Comparison of ENCODE assay signal across 12 cellular contexts in genomic region chr6:31113861-31114539, GRCh38. TPM values are rescaled to one million over a fixed set of nuclear protein-coding genes. Genes with fewer than 3 reads are reported as not detected.
A peak's percentile ranks its signal among the peaks of the same experiment; 100 is the strongest.
DNase-seq lines count a peak whose midpoint lies in the region; ATAC-seq and TF ChIP-seq lines count a peak whose summit lies in the region.
"Had no signal": no experiment of that assay in that cellular context is flagged by ENCODE, and none has a peak within 500 bp of the region (broad histone marks: within the 10 kb centered on the region; RNA-seq: fewer than 3 reads in every experiment).

No MANE protein-coding gene starts in this region.

- 46% methylated on average over 7 of the region's 7 CpGs for WGBS in suprapubic skin
- no CpG with 5 or more reads among the region's 7 CpGs for WGBS in right lobe of liver (ENCODE audit: insufficient coverage, low coverage, low lambda C conversion rate, missing lambda C conversion rate)

- H3K9ac ChIP-seq in iPS-20b (ENCODE audit: low read depth, low read length): no peak overlapping the region

- TF ChIP-seq CTCF in brain (conservative IDR thresholded peaks at IDR 0.05): no peak
- no peak for TF ChIP-seq CTCF in suprapubic skin (IDR thresholded peaks at IDR 0.05)
- TF ChIP-seq CTCF in right lobe of liver (IDR thresholded peaks at IDR 0.05): no peak

- H3K4me1 ChIP-seq in iPS-20b (ENCODE audit: insufficient read depth, low read length) (peaks cover 26% of the 10 kb centered on the region), suprapubic skin (peaks cover 51% of the 10 kb centered on the region), right lobe of liver (no peaks in the 10 kb centered on the region)

- H3K4me3 ChIP-seq in H7 (ENCODE audit: insufficient read depth, low read depth, low read length) (no peak overlapping the region), iPS-20b (ENCODE audit: low read length) (peak overlapping the region; percentile 26; the same call in 1 of the 2 replicates), suprapubic skin (no peak overlapping the region), right lobe of liver (no peak overlapping the region)

- no peak for TF ChIP-seq EP300 in suprapubic skin (IDR thresholded peaks at IDR 0.05)

- ATAC-seq in right lobe of liver (no peak), HG02763 (IDR thresholded peaks at IDR 0.05; ENCODE audit: unreplicated experiment) (no peak)

- no peaks in the 10 kb centered on the region for H3K36me3 Mint-ChIP-seq in brain

- H3K36me3 ChIP-seq in H7 (replicated peaks; ENCODE audit: control insufficient read depth, insufficient read depth, low read length) (no peaks in the 10 kb centered on the region), iPS-20b (ENCODE audit: insufficient read depth, low read depth, low read length) (no peaks in the 10 kb centered on the region), suprapubic skin (no peaks in the 10 kb centered on the region), right lobe of liver (no peaks in the 10 kb centered on the region)

- H3K27me3 Mint-ChIP-seq in brain: peaks cover 42% of the 10 kb centered on the region

- intact Hi-C loops in right lobe of liver (cut with DNase I): no loop called here

- peaks cover 6% of the 10 kb centered on the region; the same call in 1 of the 2 replicates for H3K27me3 ChIP-seq in H7 (ENCODE audit: control insufficient read depth, insufficient read depth, low read length)
- peaks cover 23% of the 10 kb centered on the region for H3K27me3 ChIP-seq in iPS-20b (ENCODE audit: insufficient read depth, low read length)
- H3K27me3 ChIP-seq in suprapubic skin: no peaks in the 10 kb centered on the region
- H3K27me3 ChIP-seq in right lobe of liver: no peaks in the 10 kb centered on the region

- H3K27ac Mint-ChIP-seq in brain: peak overlapping the region; percentile 24 to 96 (median 88)

- peaks cover 0 to 2% (median 0%) of the 10 kb centered on the region in 5 experiments for H3K9me3 Mint-ChIP-seq in brain

- peaks cover 19% of the 10 kb centered on the region for H3K4me1 Mint-ChIP-seq in brain

- peak overlapping the region in 1 of 5 experiments; percentile 75 for H3K4me3 Mint-ChIP-seq in brain

- TF ChIP-seq POLR2A in suprapubic skin (IDR thresholded peaks at IDR 0.05) (no peak), right lobe of liver (IDR thresholded peaks at IDR 0.05) (no peak)

- no peak overlapping the region for H3K27ac ChIP-seq in iPS-20b (ENCODE audit: low read length)
- peak overlapping the region; percentile 87 for H3K27ac ChIP-seq in suprapubic skin
- no peak overlapping the region for H3K27ac ChIP-seq in right lobe of liver

- DNase-seq in H7: peak; percentile 61
- DNase-seq in suprapubic skin (ENCODE audit: low spot score in 2 of 2): no peak
- DNase-seq in right lobe of liver: no peak
- DNase-seq in NCI-H82 (lab: John Stamatoyannopoulos, UW): no peak
- DNase-seq in inferior parietal cortex (ENCODE audit: extremely low spot score): no peak
- DNase-seq: NCI-H1092, SHP77 had no signal

- H3K9me3 ChIP-seq in iPS-20b (ENCODE audit: insufficient read depth, low read depth, low read length) (no peaks in the 10 kb centered on the region), suprapubic skin (no peaks in the 10 kb centered on the region), right lobe of liver (no peaks in the 10 kb centered on the region)

RNA-seq across cellular contexts. Expression of gene PSORS1C1, which starts 0.6 kb away (rescaled TPM):
- total RNA-seq in H7 (2014; rRNA removed; shearing (Covaris generic)): 0.10 TPM in 1 of 2 replicates, not detected in the other
- polyA plus RNA-seq in brain (ENCODE audit: insufficient read depth, low read depth, low replicate concordance): not detected
- total RNA-seq in suprapubic skin (10 to 100 TPM in 1 of 4 donors, 1 to 10 TPM in 3; 4.1 to 15.8 (median 5.5) TPM), right lobe of liver (under 1 TPM in 2 of 6 experiments, not detected in 4; 0.07 to 0.42 TPM)
- total RNA-seq: occipital lobe had no signal

RNA-seq across cellular contexts. Expression of gene C6orf15, which starts 1.6 kb away (rescaled TPM):
- not detected in 2 replicates for total RNA-seq in H7 (2014; rRNA removed; shearing (Covaris generic))
- polyA plus RNA-seq in brain (ENCODE audit: insufficient read depth, low read depth, low replicate concordance): not detected
- total RNA-seq in suprapubic skin: 10 to 100 TPM in 2 of 4 donors, 1 to 10 TPM in 2; 5.5 to 20.7 (median 8.8) TPM
- not detected for total RNA-seq in right lobe of liver
- total RNA-seq: fibroblast of villous mesenchyme, occipital lobe had no signal

RNA-seq across cellular contexts. Expression of gene CDSN, which starts 6.2 kb away (rescaled TPM):
- not detected in 2 replicates for total RNA-seq in H7 (2014; rRNA removed; shearing (Covaris generic))
- polyA plus RNA-seq in brain (ENCODE audit: insufficient read depth, low read depth, low replicate concordance): not detected
- total RNA-seq in suprapubic skin (100 to 1,000 TPM in 3 of 4 donors, 10 to 100 TPM in 1; 16.3 to 598 (median 403) TPM), right lobe of liver (not detected)
- total RNA-seq: fibroblast of villous mesenchyme, occipital lobe had no signal

RNA-seq across cellular contexts. Expression of gene PSORS1C2, which starts 24.9 kb away (rescaled TPM):
- total RNA-seq in H7 (2014; rRNA removed; shearing (Covaris generic)): 0.07 TPM in 1 of 2 replicates, not detected in the other
- not detected for polyA plus RNA-seq in brain (ENCODE audit: insufficient read depth, low read depth, low replicate concordance)
- 10 to 100 TPM in 3 of 4 donors, 1 to 10 TPM in 1; 5.9 to 63.0 (median 27.8) TPM for total RNA-seq in suprapubic skin
- total RNA-seq in right lobe of liver: not detected
- total RNA-seq: fibroblast of villous mesenchyme, occipital lobe had no signal

RNA-seq across cellular contexts. Expression of gene CCHCR1, which starts 43.6 kb away (rescaled TPM):
- 54.0 and 74.8 TPM in 2 replicates for total RNA-seq in H7 (2014; rRNA removed; shearing (Covaris generic))
- 33.8 TPM for polyA plus RNA-seq in brain (ENCODE audit: insufficient read depth, low read depth, low replicate concordance)
- total RNA-seq in suprapubic skin (10 to 100 TPM; 10.7 to 33.4 (median 16.5) TPM), right lobe of liver (1 to 10 TPM; 6.0 to 9.1 (median 8.0) TPM)

Comparison
In these comparisons a context has a peak if more than half of its experiments do, and no peak if none do; other contexts are left out.
1. RNA of gene CDSN, which starts 6.2 kb away (total RNA-seq): 16.3 to 598 TPM in suprapubic skin; not detected in H7 and not detected in right lobe of liver; every median in the first group is over 10 times any median in the second.